Comparison of ENCODE assay signal across 16 cellular contexts in the genomic region with DNA sequence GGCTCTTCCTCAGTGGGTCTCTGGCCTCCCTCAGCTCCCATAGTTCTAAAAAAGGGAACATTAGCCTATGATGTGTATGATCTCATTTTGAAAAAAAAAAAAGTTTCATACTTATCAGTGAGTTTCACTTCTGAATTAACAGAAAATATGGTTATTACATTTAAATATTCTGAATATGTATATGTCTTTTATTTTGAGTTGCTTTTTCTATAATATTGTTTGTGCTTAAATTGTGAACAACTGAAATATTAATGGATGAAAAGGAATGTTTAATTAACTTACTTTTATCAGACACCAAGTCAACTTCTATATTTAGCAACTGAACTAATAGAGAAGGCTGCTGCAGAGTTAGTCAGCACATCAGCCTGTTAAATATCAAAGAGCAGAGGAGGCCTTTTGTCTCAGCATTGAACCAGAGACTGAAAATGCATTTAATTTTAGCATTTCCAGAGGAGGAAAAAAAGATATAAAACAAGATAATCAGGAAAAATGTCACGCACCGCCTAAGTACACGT. TPM values are rescaled to one million over a fixed set of nuclear protein-coding genes. Genes with fewer than 3 reads are reported as not detected.
DNase-seq lines count a peak whose midpoint lies in the region; ATAC-seq, FAIRE-seq and TF ChIP-seq lines count a peak whose summit lies in the region.
"Had no signal": no experiment of that assay in that cellular context is flagged by ENCODE, and none has a peak within 500 bp of the region (broad histone marks: within the 10 kb centered on the region; RNA-seq: fewer than 3 reads in every experiment).

No MANE protein-coding gene starts in this region.

- H3K79me2 ChIP-seq in GM12878 (ENCODE audit: control insufficient read depth, insufficient read depth, low read length): no peaks in the 10 kb centered on the region

- H3K9me1 ChIP-seq in IMR-90 (ENCODE audit: insufficient read depth, low read length): no peaks in the 10 kb centered on the region

- CTCF ChIA-PET in IMR-90 (lab: Yijun Ruan, JAX): no interaction called here
- CTCF ChIA-PET in GM12878 (lab: Yijun Ruan, JAX): interaction anchor here (0.7 kb wide), 1 partner anchor 672 kb away, joined by 3 read pairs; no protein-coding TSS in a partner anchor

- intact Hi-C loops in IMR-90 (cut with micrococcal nuclease) (no loop called here), GM12878 (cut with micrococcal nuclease; ENCODE audit: unreplicated experiment) (no loop called here)

- BruUV-seq in IMR-90 (replicated peaks; lab: Mats Ljungman, UMichigan) (no TSS peak), GM12878 (replicated peaks; lab: Mats Ljungman, UMichigan) (no TSS peak)

- H2BK15ac ChIP-seq in IMR-90 (ENCODE audit: low read depth, low read length): no peak overlapping the region

- H3K9ac ChIP-seq in IMR-90 (ENCODE audit: low read depth, low read length): no peak overlapping the region
- H3K9ac ChIP-seq in GM12878 (ENCODE audit: control insufficient read depth, insufficient read depth, low read length): no peak overlapping the region

- H3K27me3 ChIP-seq in IMR-90 (ENCODE audit: control insufficient read depth, insufficient read depth, low read length) (peaks cover 3% of the 10 kb centered on the region; the same call in 1 of the 2 replicates), GM12878 (replicated peaks in 1 of 2; ENCODE audit: control insufficient read depth in 2 of 2, insufficient read depth in 2 of 2, low read length in 1 of 2) (no peaks in the 10 kb centered on the region), kidney epithelial cell (ENCODE audit: control insufficient read depth, insufficient read depth, low read length) (no peaks in the 10 kb centered on the region)

- no peak overlapping the region for H4K91ac ChIP-seq in IMR-90 (ENCODE audit: insufficient read depth, low read depth, low read length)

- no peak overlapping the region for H4K5ac ChIP-seq in IMR-90 (ENCODE audit: low read depth, low read length)

- no peak overlapping the region for H3K18ac ChIP-seq in IMR-90 (ENCODE audit: low read depth, low read length)

- in situ Hi-C loops in IMR-90 (cut with MboI; ENCODE audit: low sequenced_read_pairs) (no loop called here), GM12878 (cut with MboI) (no loop called here)

- no peak overlapping the region for H3K23ac ChIP-seq in IMR-90 (ENCODE audit: low read depth, low read length)

- H3K4me1 Mint-ChIP-seq in stimulated activated naive B cell treated with anti-CD40 and anti-IgM and Interleukin-4, amounts not matched to agents 10 μg/mL and 1 μg/mL and 100 μg/mL, for 72 hours: peaks cover 12 to 14% of the 10 kb centered on the region in 2 donors

- no peaks in the 10 kb centered on the region for H3K36me3 Mint-ChIP-seq in stimulated activated naive B cell treated with anti-CD40 and anti-IgM and Interleukin-4, amounts not matched to agents 10 μg/mL and 1 μg/mL and 100 μg/mL, for 72 hours

- H2AK9ac ChIP-seq in IMR-90 (replicated peaks; ENCODE audit: low read depth, low read length, poor library complexity): no peak overlapping the region

- peak overlapping the region; percentile 31 for H3K27ac Mint-ChIP-seq in stimulated activated naive B cell treated with anti-CD40 and anti-IgM and Interleukin-4, amounts not matched to agents 10 μg/mL and 1 μg/mL and 100 μg/mL, for 72 hours

- no peak overlapping the region for H2AK5ac ChIP-seq in IMR-90 (ENCODE audit: low read depth, low read length)

- POLR2A ChIA-PET in IMR-90 (lab: Charles Lee; ENCODE audit: unreplicated experiment): no interaction called here
- POLR2A ChIA-PET in GM12878 (lab: Charles Lee): no interaction called here

- no peak overlapping the region for H2BK20ac ChIP-seq in IMR-90 (ENCODE audit: low read depth, low read length)

- no peak overlapping the region for H3K14ac ChIP-seq in IMR-90 (replicated peaks; ENCODE audit: low read depth, low read length)

- H2AFZ ChIP-seq in IMR-90 (replicated peaks; ENCODE audit: low read length, poor library complexity) (no peak overlapping the region), GM12878 (ENCODE audit: control insufficient read depth, low read depth, low read length) (no peak overlapping the region)

- dilution Hi-C loops in IMR-90 (cut with HindIII; ENCODE audit: low sequenced_read_pairs, unreplicated experiment): no loop called here

- H3K4me1 ChIP-seq in IMR-90 (ENCODE audit: control insufficient read depth, insufficient read depth, low read length) (peaks cover 4% of the 10 kb centered on the region; the same call in 1 of the 2 replicates), GM12878 (ENCODE audit: control insufficient read depth, insufficient read depth, low read length) (no peaks in the 10 kb centered on the region)
- H3K4me1 ChIP-seq: lower lobe of right lung had no signal

- no peaks in the 10 kb centered on the region for H3K9me3 Mint-ChIP-seq in stimulated activated naive B cell treated with anti-CD40 and anti-IgM and Interleukin-4, amounts not matched to agents 10 μg/mL and 1 μg/mL and 100 μg/mL, for 72 hours

- no peak overlapping the region for H3K56ac ChIP-seq in IMR-90 (ENCODE audit: extremely low read depth, insufficient read depth, low read length)

- no peaks in the 10 kb centered on the region for H4K20me1 ChIP-seq in IMR-90 (ENCODE audit: insufficient read depth, low read length)
- H4K20me1 ChIP-seq in GM12878 (ENCODE audit: control insufficient read depth, insufficient read depth): no peaks in the 10 kb centered on the region

- H3K4me2 ChIP-seq in IMR-90 (ENCODE audit: low read depth, low read length): no peak overlapping the region
- no peak overlapping the region for H3K4me2 ChIP-seq in GM12878 (ENCODE audit: control insufficient read depth, insufficient read depth)

- no peak overlapping the region for H3K4ac ChIP-seq in IMR-90 (ENCODE audit: low read depth, low read length)

- no CpG with 5 or more reads among the region's 3 CpGs for WGBS in IMR-90 (ENCODE audit: extremely low coverage in 2 of 2, insufficient read length in 1 of 2), 2 experiments
- WGBS in GM12878 (ENCODE audit: insufficient coverage, insufficient replicate concordance, low lambda C conversion rate, missing lambda C conversion rate): 23% methylated on average over 3 of the region's 3 CpGs

- DNase-seq in IMR-90 (peak; percentile 27), GM12878 (ENCODE audit: low read depth, low spot score) (no peak), kidney epithelial cell (ENCODE audit: low read depth) (peak; percentile 10), NCI-H2196 (lab: John Stamatoyannopoulos, UW; ENCODE audit: unreplicated experiment) (no peak)
- no peak for DNase-seq in stimulated activated naive B cell treated with anti-CD40 and anti-IgM and Interleukin-4, amounts not matched to agents 10 μg/mL and 1 μg/mL and 100 μg/mL, for 72 hours
- DNase-seq in stimulated activated CD4-positive, alpha-beta T cell treated with anti-CD3 and anti-CD28 coated beads, Interleukin-2, amount 100 ng/mL, for 48 hours: no peak
- DNase-seq: activated effector memory CD4-positive, alpha-beta T cell treated with anti-CD3 and anti-CD28 coated beads, Interleukin-2, amount 50 U/mL, for 16 hours; C1 segment of cervical spinal cord; central memory CD4-positive, alpha-beta T cell; GOT3; lower lobe of right lung; stimulated activated CD4-positive, alpha-beta T cell treated with anti-CD3 and anti-CD28 coated beads, Interleukin-1b, Interleukin-23, amount 100 ng/mL, for 48 hours had no signal

- H3K4me3 Mint-ChIP-seq in stimulated activated naive B cell treated with anti-CD40 and anti-IgM and Interleukin-4, amounts not matched to agents 10 μg/mL and 1 μg/mL and 100 μg/mL, for 72 hours: peak overlapping the region in 1 of 2 donors; percentile 11

- no peak for TF ChIP-seq EP300 in GM12878 (IDR thresholded peaks at IDR 0.05; ENCODE audit: borderline replicate concordance in 1 of 2, control insufficient read depth in 1 of 2, low read depth in 2 of 2, low read length in 2 of 2)

- SMC1A ChIA-PET in GM12878 (lab: Charles Lee; ENCODE audit: uncharacterized antibody, unreplicated experiment): no interaction called here

- H2BK120ac ChIP-seq in IMR-90 (ENCODE audit: low read depth, low read length): no peak overlapping the region

- H3K79me1 ChIP-seq in IMR-90 (ENCODE audit: low read depth in 1 of 2, low read length in 2 of 2): no peaks in the 10 kb centered on the region

- FAIRE-seq in GM12878 (lab: Jason Lieb, UNC): no peak
- FAIRE-seq: urothelium cell line had no signal

- no peak for TF ChIP-seq POLR2A in IMR-90 (IDR thresholded peaks at IDR 0.05; ENCODE audit: low read depth, low read length)
- no peak for TF ChIP-seq POLR2A in GM12878 (IDR thresholded peaks at IDR 0.05; ENCODE audit: low read depth, low read length)

- peaks cover 0 to 4% of the 10 kb centered on the region in 2 donors for H3K27me3 Mint-ChIP-seq in stimulated activated naive B cell treated with anti-CD40 and anti-IgM and Interleukin-4, amounts not matched to agents 10 μg/mL and 1 μg/mL and 100 μg/mL, for 72 hours

- no peak for TF ChIP-seq CTCF in IMR-90 (conservative IDR thresholded peaks at IDR 0.05; ENCODE audit: low read depth, low read length)
- no peak for TF ChIP-seq CTCF in GM12878 (IDR thresholded peaks at IDR 0.05 in 2 of 3, conservative IDR thresholded peaks at IDR 0.05 in 1 of 3; ENCODE audit: control insufficient read depth in 2 of 3, extremely low read depth in 1 of 3, insufficient read depth in 1 of 3, low read depth in 3 of 3, low read length in 3 of 3)
- TF ChIP-seq CTCF in kidney epithelial cell (IDR thresholded peaks at IDR 0.05; ENCODE audit: insufficient read depth, low read length, poor library complexity, severe bottlenecking): no peak

- H3K27ac ChIP-seq in IMR-90 (ENCODE audit: insufficient read depth, low read length): no peak overlapping the region
- no peak overlapping the region for H3K27ac ChIP-seq in GM12878 (ENCODE audit: control insufficient read depth, insufficient read depth)
- H3K27ac ChIP-seq: HL-60, lower lobe of right lung had no signal

- RAD21 ChIA-PET in GM12878 (lab: Charles Lee; ENCODE audit: unreplicated experiment): no interaction called here

- ATAC-seq in IMR-90 (ENCODE audit: low read depth) (no peak), GM12878 (no peak), GM18909 (IDR thresholded peaks at IDR 0.05; ENCODE audit: poor library complexity, unreplicated experiment) (no peak), GM21723 (IDR thresholded peaks at IDR 0.05; ENCODE audit: unreplicated experiment) (no peak)
- ATAC-seq in stimulated activated naive B cell treated with anti-CD40 and anti-IgM and Interleukin-4, amounts not matched to agents 10 μg/mL and 1 μg/mL and 100 μg/mL, for 72 hours (replicated peaks): peak; percentile 46 to 50
- ATAC-seq: lower lobe of right lung had no signal

- H3K4me3 ChIP-seq in IMR-90 (ENCODE audit: insufficient read depth, low read depth, low read length) (no peak overlapping the region), GM12878 (no peak overlapping the region), kidney epithelial cell (ENCODE audit: low read depth, low read length) (no peak overlapping the region)
- H3K4me3 ChIP-seq: lower lobe of right lung had no signal

- no peak for TF ChIP-seq RAD21 in IMR-90 (IDR thresholded peaks at IDR 0.05; ENCODE audit: low read length)
- TF ChIP-seq RAD21 in GM12878 (IDR thresholded peaks at IDR 0.05; ENCODE audit: insufficient read depth, low read depth, low read length): no peak

- H4K8ac ChIP-seq in IMR-90 (ENCODE audit: low read depth in 2 of 2, low read length in 2 of 2): no peak overlapping the region

- H3K36me3 ChIP-seq in IMR-90 (ENCODE audit: control insufficient read depth, insufficient read depth, low read length) (no peaks in the 10 kb centered on the region), GM12878 (ENCODE audit: control insufficient read depth in 2 of 2, insufficient read depth in 2 of 2, low read length in 1 of 2) (no peaks in the 10 kb centered on the region), kidney epithelial cell (ENCODE audit: control insufficient read depth, insufficient read depth, low read length) (no peaks in the 10 kb centered on the region)
- H3K36me3 ChIP-seq: lower lobe of right lung had no signal

- H2BK5ac ChIP-seq in IMR-90 (ENCODE audit: low read depth, low read length, poor library complexity, severe bottlenecking): no peak overlapping the region

- H3K9me3 ChIP-seq in IMR-90 (ENCODE audit: control insufficient read depth, insufficient read depth, low read length) (peaks cover 2% of the 10 kb centered on the region; the same call in 1 of the 2 replicates), GM12878 (replicated peaks; ENCODE audit: control insufficient read depth, insufficient read depth, low read length) (no peaks in the 10 kb centered on the region)
- H3K9me3 ChIP-seq: lower lobe of right lung had no signal

RNA-seq across cellular contexts. Expression of a gene that starts 20.4 kb away (rescaled TPM):
- total RNA-seq in IMR-90 (2012; rRNA removed) (41.9 and 69.4 TPM in 2 replicates), GM12878 (2014; rRNA removed) (0.34 TPM in 1 of 2 replicates, not detected in the other), GM12878 (2014; rRNA removed; fragmentation: Illumina TruSeq; extraction: Trizol) (not detected in 2 replicates), GM12878 (2021) (0.45 and 0.59 TPM in 2 replicates), kidney epithelial cell (37.3 and 42.0 TPM in 2 replicates)
- polyA plus RNA-seq in IMR-90 (2012; rRNA removed) (57.3 and 72.9 TPM in 2 replicates), GM12878 (2011; rRNA removed) (0.09 and 0.14 TPM in 2 replicates), GM12878 (2014; fragmentation: Illumina TruSeq; extraction: Trizol) (0.13 TPM in 1 of 2 replicates, not detected in the other), GM12878 (2014; fragmentation: Nextera tagmentation; extraction: Ambion mirVana) (under 1 TPM; 0.13 to 0.53 TPM), GM12878 (2014; rRNA removed) (0.46 TPM in 1 of 2 replicates, not detected in the other), GM12878 (2016; fragmentation: Nextera tagmentation; extraction: Ambion mirVana) (under 1 TPM; 0.33 to 0.48 TPM)
- 41.0 and 73.7 TPM in 2 replicates for polyA plus RNA-seq in IMR-90 (2012; cell fraction: cytosol; rRNA removed)
- polyA plus RNA-seq in IMR-90 (2012; cell fraction: nucleus; rRNA removed; ENCODE audit: low replicate concordance): 70.5 and 140 TPM in 2 replicates
- total RNA-seq in GM12878 (2013; cell fraction: nucleolus; rRNA removed): not detected in 2 replicates
- 0.13 TPM for polyA plus RNA-seq in GM12878 (2011; ENCODE audit: low read depth)
- 0.13 and 0.27 TPM in 2 replicates for polyA plus RNA-seq in GM12878 (2011; cell fraction: cytosol; rRNA removed)
- not detected in 2 replicates for polyA plus RNA-seq in GM12878 (2011; cell fraction: nucleus; rRNA removed)
- 0.16 and 0.29 TPM in 2 replicates for polyA plus RNA-seq in GM12878 (2012)
- polyA minus RNA-seq in GM12878 (2011; rRNA and poly(A)+ RNA removed): 0.15 TPM in 1 of 2 replicates, not detected in the other
- 0.94 TPM in 1 of 2 replicates, not detected in the other for polyA minus RNA-seq in GM12878 (2011; cell fraction: cytosol; rRNA and poly(A)+ RNA removed)
- polyA minus RNA-seq in GM12878 (2011; cell fraction: nucleus; rRNA and poly(A)+ RNA removed): not detected in 2 replicates

Comparison
In these comparisons a context has a peak if more than half of its experiments do, and no peak if none do; other contexts are left out.
1. ATAC-seq: peak in stimulated activated naive B cell treated with anti-CD40 and anti-IgM and Interleukin-4, amounts not matched to agents 10 μg/mL and 1 μg/mL and 100 μg/mL, for 72 hours (2 of 2); none in IMR-90 (single experiment), GM12878 (single experiment), GM18909 (single experiment) and GM21723 (single experiment).
2. DNase-seq: peak in IMR-90 (single experiment) and kidney epithelial cell (single experiment); none in GM12878 (single experiment), stimulated activated naive B cell treated with anti-CD40 and anti-IgM and Interleukin-4, amounts not matched to agents 10 μg/mL and 1 μg/mL and 100 μg/mL, for 72 hours (single experiment), NCI-H2196 (single experiment) and stimulated activated CD4-positive, alpha-beta T cell treated with anti-CD3 and anti-CD28 coated beads, Interleukin-2, amount 100 ng/mL, for 48 hours (0 of 2).
3. RNA of a gene that starts 20.4 kb away (total RNA-seq): 41.9 to 69.4 TPM in IMR-90 and 37.3 to 42.0 TPM in kidney epithelial cell; 0.34 to 0.59 TPM in GM12878; every median in the first group is over 10 times any median in the second.